1 cellular context compared by ENCODE assay signal in the genomic region with DNA sequence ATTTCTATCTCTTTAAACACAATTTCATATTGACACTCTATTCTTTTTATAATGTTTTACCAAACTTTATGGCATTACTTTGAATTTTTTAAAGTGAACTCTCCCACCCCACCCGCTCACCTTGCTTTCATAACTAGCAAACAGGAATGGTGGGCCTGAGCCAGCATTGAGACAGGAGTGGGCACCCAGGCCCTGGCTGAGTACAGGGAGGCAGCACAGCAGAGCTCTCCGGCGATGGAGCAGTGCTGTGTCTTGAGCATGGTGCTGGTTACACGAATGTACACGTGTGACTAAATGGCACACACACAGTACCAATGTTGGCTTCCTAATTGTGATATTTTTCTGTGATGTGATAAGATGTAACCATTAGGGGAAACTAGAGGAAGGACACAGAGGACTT.
TF ChIP-seq lines count a peak whose summit lies in the region.

No MANE protein-coding gene starts in this region.

TF ChIP-seq in GM23338, 12 proteins besides CTCF, POLR2A, EP300 and RAD21:
- TF ChIP-seq NANOG (IDR thresholded peaks at IDR 0.05; ENCODE audit: borderline replicate concordance) (no peak), STAT1 (IDR thresholded peaks at IDR 0.05; ENCODE audit: unreplicated experiment) (no peak), EZH2 (IDR thresholded peaks at IDR 0.05; ENCODE audit: low read depth, unreplicated experiment) (no peak), CREB1 (CRISPR knock-in tag; IDR thresholded peaks at IDR 0.05; ENCODE audit: low read depth) (no peak)
